Comparison of ENCODE assay signal across 15 cellular contexts in the genomic region with DNA sequence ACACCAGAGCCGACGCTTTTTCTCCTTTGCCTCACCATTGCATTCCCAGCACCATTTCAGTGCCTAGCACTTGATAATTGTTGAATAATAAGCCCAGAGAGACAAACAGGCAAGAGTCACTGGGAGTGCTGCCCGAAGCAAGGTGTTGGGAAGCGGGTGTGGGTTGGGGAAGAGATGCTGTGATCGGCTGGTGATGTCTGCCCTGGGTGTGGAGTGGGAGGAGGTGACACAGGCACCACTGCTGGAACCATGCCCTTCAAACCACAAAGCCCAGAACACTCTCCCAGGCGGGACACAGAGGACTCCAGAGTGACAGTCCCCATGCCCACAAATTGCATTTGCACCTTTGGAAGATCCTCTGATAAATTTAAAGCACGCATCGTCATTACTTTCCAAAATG.
DNase-seq lines count a peak whose midpoint lies in the region; ATAC-seq, FAIRE-seq and TF ChIP-seq lines count a peak whose summit lies in the region.
"Had no signal": no experiment of that assay in that cellular context is flagged by ENCODE, and none has a peak within 500 bp of the region (broad histone marks: within the 10 kb centered on the region; RNA-seq: fewer than 3 reads in every experiment).

No MANE protein-coding gene starts in this region.

- H3K4ac ChIP-seq in H1 (replicated peaks; ENCODE audit: insufficient read length, low read depth, low read length): no peak overlapping the region

- no peak overlapping the region for H3K14ac ChIP-seq in H1 (ENCODE audit: insufficient read length)

- no peaks in the 10 kb centered on the region for H3K79me2 ChIP-seq in H1 (ENCODE audit: control insufficient read depth in 1 of 2, insufficient read depth in 2 of 2, low read length in 2 of 2)
- no peaks in the 10 kb centered on the region for H3K79me2 ChIP-seq in neural progenitor cell (ENCODE audit: low read depth)
- H3K79me2 ChIP-seq in MM.1S (ENCODE audit: low read length): no peaks in the 10 kb centered on the region

- no peak overlapping the region; the same call in 1 of the 2 replicates for H2BK12ac ChIP-seq in H1 (ENCODE audit: low read depth, low read length)

- H4K8ac ChIP-seq in H1 (ENCODE audit: extremely low read depth, insufficient read depth, low read length): no peak overlapping the region

- H3K27me3 Mint-ChIP-seq in neural progenitor cell (ENCODE audit: insufficient read depth, low read depth): peaks cover 5% of the 10 kb centered on the region
- H3K27me3 Mint-ChIP-seq: CD8-positive, alpha-beta memory T cell had no signal

- peak overlapping the region; percentile 46 for H4K91ac ChIP-seq in H1 (replicated peaks; ENCODE audit: insufficient read length, low read length)

- peak overlapping the region; percentile 64 for H3K27ac Mint-ChIP-seq in neural progenitor cell
- H3K27ac Mint-ChIP-seq: CD8-positive, alpha-beta memory T cell had no signal

- no peak overlapping the region for H2AFZ ChIP-seq in H1 (ENCODE audit: low read length)
- H2AFZ ChIP-seq in neural progenitor cell (replicated peaks): no peak overlapping the region
- H2AFZ ChIP-seq in MM.1S (ENCODE audit: low read length): no peak overlapping the region

- no peak overlapping the region for H2BK5ac ChIP-seq in H1 (ENCODE audit: low read depth, low read length)

- peaks cover 2% of the 10 kb centered on the region for H3K36me3 Mint-ChIP-seq in neural progenitor cell
- H3K36me3 Mint-ChIP-seq: CD8-positive, alpha-beta memory T cell had no signal

- H3K9ac ChIP-seq in H1 (replicated peaks in 1 of 4; ENCODE audit: extremely low read depth in 1 of 4, low read depth in 3 of 4, low read length in 3 of 4): no peak overlapping the region
- no peak overlapping the region for H3K9ac ChIP-seq in neural progenitor cell
- H3K9ac ChIP-seq in MM.1S (ENCODE audit: low read length): no peak overlapping the region
- H3K9ac ChIP-seq: BLaER1 had no signal

- H3K79me1 ChIP-seq in H1 (ENCODE audit: low read depth, low read length): no peaks in the 10 kb centered on the region

- CTCF ChIA-PET in H1 (lab: Charles Lee; ENCODE audit: partially characterized antibody): interaction anchor here (0.6 to 2.5 kb wide), 4 partner anchors 10 to 847 kb away, joined by 3 to 9 read pairs (median 3); no protein-coding TSS in a partner anchor

- ATAC-seq in left cardiac atrium: peak; percentile 61 to 66
- no peak for ATAC-seq in Right ventricle myocardium superior (ENCODE audit: poor library complexity)
- ATAC-seq: HepG2 had no signal

- H3K23me2 ChIP-seq in H1 (ENCODE audit: low read depth, low read length): no peaks in the 10 kb centered on the region

- no peak for FAIRE-seq in H1 (lab: Jason Lieb, UNC)
- FAIRE-seq: H54, HepG2 had no signal

- H2BK120ac ChIP-seq in H1 (replicated peaks; ENCODE audit: low read depth, low read length): no peak overlapping the region

- peaks cover 0 to 3% (median 0%) of the 10 kb centered on the region in 4 experiments; a peak in 1 of 7 replicates for H3K4me1 ChIP-seq in H1 (replicated peaks in 1 of 4; ENCODE audit: control insufficient read depth in 3 of 4, insufficient read depth in 4 of 4, low read length in 3 of 4)
- H3K4me1 ChIP-seq in neural progenitor cell: peaks cover 11% of the 10 kb centered on the region
- H3K4me1 ChIP-seq in MM.1S (ENCODE audit: low read length): no peaks in the 10 kb centered on the region

- no peak overlapping the region for H3K23ac ChIP-seq in H1 (ENCODE audit: insufficient read length)

- DNase-seq in left cardiac atrium (no peak), Right ventricle myocardium superior (no peak), H1 (ENCODE audit: low read depth in 1 of 2, low spot score in 2 of 2) (no peak), neural progenitor cell (ENCODE audit: low spot score) (no peak), MM.1S (no peak), WERI-Rb-1 (no peak), NCI-H2081 treated with DMSO at 0.1 percent for 48 hours (lab: John Stamatoyannopoulos, UW) (no peak)
- DNase-seq: 8988T; AML-193; CD8-positive, alpha-beta memory T cell; DMS53; GF-D8 had no signal

- H3K4me2 ChIP-seq in H1 (ENCODE audit: insufficient read depth in 1 of 2, low read depth in 2 of 2, low read length in 2 of 2): no peak overlapping the region
- no peak overlapping the region for H3K4me2 ChIP-seq in neural progenitor cell
- no peak overlapping the region for H3K4me2 ChIP-seq in MM.1S (ENCODE audit: low read depth, low read length)
- H3K4me2 ChIP-seq: BLaER1 had no signal

- H3K4me3 ChIP-seq in H1 (ENCODE audit: extremely low read depth in 1 of 4, insufficient read depth in 2 of 4, low read depth in 3 of 4, low read length in 4 of 4) (no peak overlapping the region), neural progenitor cell (no peak overlapping the region), MM.1S (ENCODE audit: low read length) (no peak overlapping the region), WERI-Rb-1 (ENCODE audit: low read depth, low read length) (no peak overlapping the region)
- H3K4me3 ChIP-seq: BLaER1 had no signal

- H3F3A ChIP-seq in neural progenitor cell (ENCODE audit: low read depth) (no peaks in the 10 kb centered on the region), MM.1S (ENCODE audit: insufficient read depth, low read length) (no peaks in the 10 kb centered on the region)

- H4K5ac ChIP-seq in H1 (ENCODE audit: insufficient read length, low read depth, low read length): no peak overlapping the region

- TF ChIP-seq EP300 in H1 (IDR thresholded peaks at IDR 0.05; ENCODE audit: borderline replicate concordance in 1 of 2, low read depth in 2 of 2, low read length in 2 of 2): no peak

- TF ChIP-seq CTCF in H1 (IDR thresholded peaks at IDR 0.05; ENCODE audit: control extremely low read depth in 1 of 3, insufficient read depth in 1 of 3, low read depth in 1 of 3, low read length in 3 of 3): no peak
- no peak for TF ChIP-seq CTCF in neural progenitor cell (IDR thresholded peaks at IDR 0.05)
- TF ChIP-seq CTCF in MM.1S (IDR thresholded peaks at IDR 0.05; ENCODE audit: low read length): no peak
- TF ChIP-seq CTCF in WERI-Rb-1 (IDR thresholded peaks at IDR 0.05; ENCODE audit: low read depth, low read length): no peak

- no peak overlapping the region for H3K56ac ChIP-seq in H1 (replicated peaks; ENCODE audit: insufficient read length, low read depth, low read length)

- POLR2A ChIA-PET in H1 (lab: Charles Lee; ENCODE audit: partially characterized antibody): interaction anchor here (0.9 kb wide), 1 partner anchor 81 kb away, joined by 3 read pairs; no protein-coding TSS in a partner anchor

- H3K9me2 ChIP-seq in MM.1S (replicated peaks; ENCODE audit: insufficient read depth, low read length): no peaks in the 10 kb centered on the region

- no peaks in the 10 kb centered on the region for H4K20me1 ChIP-seq in H1 (replicated peaks in 1 of 2; ENCODE audit: control insufficient read depth in 1 of 2, insufficient read depth in 2 of 2, low read length in 2 of 2)
- no peaks in the 10 kb centered on the region for H4K20me1 ChIP-seq in neural progenitor cell (ENCODE audit: low read depth)
- no peaks in the 10 kb centered on the region for H4K20me1 ChIP-seq in MM.1S (ENCODE audit: insufficient read depth, low read length)
- H4K20me1 ChIP-seq: BLaER1 had no signal

- H3K9me3 Mint-ChIP-seq in neural progenitor cell: peaks cover 6% of the 10 kb centered on the region
- H3K9me3 Mint-ChIP-seq: CD8-positive, alpha-beta memory T cell had no signal

- no peak overlapping the region for H3K27ac ChIP-seq in H1 (ENCODE audit: low read depth, low read length)
- no peak overlapping the region for H3K27ac ChIP-seq in neural progenitor cell
- no peak overlapping the region for H3K27ac ChIP-seq in MM.1S (ENCODE audit: low read length)
- no peak overlapping the region for H3K27ac ChIP-seq in WERI-Rb-1
- H3K27ac ChIP-seq: BLaER1 had no signal

- peaks cover 40% of the 10 kb centered on the region for H3K4me1 Mint-ChIP-seq in neural progenitor cell

- H3K9me3 ChIP-seq in H1 (ENCODE audit: insufficient read depth in 2 of 2, low read depth in 1 of 2, low read length in 1 of 2) (no peaks in the 10 kb centered on the region), neural progenitor cell (ENCODE audit: low read depth) (no peaks in the 10 kb centered on the region), MM.1S (replicated peaks; ENCODE audit: insufficient read depth, low read length) (no peaks in the 10 kb centered on the region), WERI-Rb-1 (ENCODE audit: severe bottlenecking) (peaks cover 11% of the 10 kb centered on the region)

- TF ChIP-seq RAD21 in H1 (IDR thresholded peaks at IDR 0.05 in 1 of 2, conservative IDR thresholded peaks at IDR 0.05 in 1 of 2; ENCODE audit: low read depth in 2 of 2, low read length in 2 of 2): no peak

- no peak overlapping the region for H3K4me3 Mint-ChIP-seq in neural progenitor cell

- intact Hi-C loops in left cardiac atrium (cut with DNase I) (no loop called here), Right ventricle myocardium superior (cut with DNase I) (no loop called here)

- no peak for TF ChIP-seq POLR2A in H1 (IDR thresholded peaks at IDR 0.05; ENCODE audit: control extremely low read depth in 1 of 2, low read depth in 2 of 2, low read length in 2 of 2)

- no peak overlapping the region for H3K18ac ChIP-seq in H1 (ENCODE audit: extremely low read depth, low read length)

- no peak overlapping the region for H2BK20ac ChIP-seq in H1 (ENCODE audit: low read length)

- no peaks in the 10 kb centered on the region for H3K36me3 ChIP-seq in H1 (ENCODE audit: control insufficient read depth in 2 of 4, insufficient read depth in 4 of 4, low read length in 3 of 4)
- H3K36me3 ChIP-seq in neural progenitor cell: no peaks in the 10 kb centered on the region
- H3K36me3 ChIP-seq in MM.1S (replicated peaks; ENCODE audit: insufficient read depth, low read length): no peaks in the 10 kb centered on the region
- H3K36me3 ChIP-seq in WERI-Rb-1: no peaks in the 10 kb centered on the region
- H3K36me3 ChIP-seq: BLaER1 had no signal

- H2AK5ac ChIP-seq in H1 (ENCODE audit: low read depth, low read length): no peak overlapping the region

- WGBS in H1 (ENCODE audit: extremely low coverage in 1 of 2, insufficient coverage in 1 of 2, insufficient read length in 1 of 2, insufficient replicate concordance in 2 of 2, low coverage in 1 of 2, low lambda C conversion rate in 2 of 2, missing lambda C conversion rate in 1 of 2), 2 experiments: 92% methylated on average over 8 of the region's 8 CpGs; no CpG with 5 or more reads in 1 of the 2 experiments

- H3K27me3 ChIP-seq in H1 (replicated peaks in 1 of 4; ENCODE audit: control insufficient read depth in 3 of 4, extremely low read depth in 1 of 4, insufficient read depth in 3 of 4, low read length in 3 of 4) (no peaks in the 10 kb centered on the region), neural progenitor cell (no peaks in the 10 kb centered on the region), MM.1S (replicated peaks; ENCODE audit: insufficient read depth, low read length) (no peaks in the 10 kb centered on the region), WERI-Rb-1 (ENCODE audit: insufficient read depth, low read depth, severe bottlenecking) (no peaks in the 10 kb centered on the region)
- H3K27me3 ChIP-seq: BLaER1 had no signal

- no peak overlapping the region for H2BK15ac ChIP-seq in H1 (ENCODE audit: low read length)

TF ChIP-seq in H1, 55 proteins besides CTCF, POLR2A, EP300 and RAD21 (continues in another document):
- TF ChIP-seq HDAC2 (IDR thresholded peaks at IDR 0.05; ENCODE audit: borderline replicate concordance in 1 of 2, low read depth in 2 of 2, low read length in 2 of 2): no peak
- no peak for TF ChIP-seq ZNF274 (IDR thresholded peaks at IDR 0.05; ENCODE audit: borderline replicate concordance, extremely low read depth, low read length)
- TF ChIP-seq POU5F1 (IDR thresholded peaks at IDR 0.05; ENCODE audit: low read depth, low read length): no peak
